ENCODE assay signal across 16 cellular contexts in genomic region chr6:14165091-14165490, GRCh38. TPM values are rescaled to one million over a fixed set of nuclear protein-coding genes. Genes with fewer than 3 reads are reported as not detected.
DNase-seq lines count a peak whose midpoint lies in the region; ATAC-seq and TF ChIP-seq lines count a peak whose summit lies in the region.
"Had no signal": no experiment of that assay in that cellular context is flagged by ENCODE, and none has a peak within 500 bp of the region (broad histone marks: within the 10 kb centered on the region; RNA-seq: fewer than 3 reads in every experiment).

No MANE protein-coding gene starts in this region.

- H3K27me3 Mint-ChIP-seq in activated CD4-positive, alpha-beta T cell treated with anti-CD3 and anti-CD28 coated beads for 36 hours = peaks cover 2% of the 10 kb centered on the region

- ATAC-seq in activated CD4-positive, alpha-beta T cell treated with anti-CD3 and anti-CD28 coated beads for 36 hours = no peak
- ATAC-seq: activated T-cell treated with anti-CD3 and anti-CD28 coated beads, Interleukin-2, amount 50 U/mL, for 4 hours; GM23338; K562 had no signal

- peak; percentile 89 for DNase-seq in GM03348 (ENCODE audit: low spot score)
- DNase-seq in RPMI7951 (ENCODE audit: low read depth) = peak; percentile 89
- DNase-seq in fibroblast of gingiva (ENCODE audit: low read depth) = peak; percentile 62
- peak; percentile 95 for DNase-seq in renal cortical epithelial cell (ENCODE audit: low read depth)
- no peak for DNase-seq in GM10266 (ENCODE audit: extremely low spot score)
- no peak for DNase-seq in activated CD4-positive, alpha-beta T cell treated with anti-CD3 and anti-CD28 coated beads for 36 hours
- DNase-seq in NCI-H526 treated with DMSO at 0.1 percent for 48 hours (lab: John Stamatoyannopoulos, UW) = no peak
- DNase-seq: activated T-cell treated with anti-CD3 and anti-CD28 coated beads, Interleukin-2, amount 50 U/mL, for 4 hours; CD4-positive, alpha-beta memory T cell; head of caudate nucleus; NCI-H524 treated with DMSO at 0.1 percent for 48 hours; RPMI8226; stimulated activated CD4-positive, alpha-beta T cell treated with anti-CD3 and anti-CD28 coated beads, Interleukin-1b, Interleukin-23, amount 100 ng/mL, for 48 hours; trophoblast cell had no signal

- H3K9me3 Mint-ChIP-seq in activated CD4-positive, alpha-beta T cell treated with anti-CD3 and anti-CD28 coated beads for 36 hours (ENCODE audit: low read depth) = peaks cover 17% of the 10 kb centered on the region

- CTCF ChIA-PET in activated CD4-positive, alpha-beta T cell treated with anti-CD3 and anti-CD28 coated beads for 36 hours (lab: Charles Lee) = interaction anchor here (0.7 kb wide), 1 partner anchor 1312 kb away, joined by 3 read pairs; no protein-coding TSS in a partner anchor

- H3K36me3 Mint-ChIP-seq in activated CD4-positive, alpha-beta T cell treated with anti-CD3 and anti-CD28 coated beads for 36 hours (ENCODE audit: low read depth) = no peaks in the 10 kb centered on the region

- intact Hi-C loops in activated CD4-positive, alpha-beta T cell treated with anti-CD3 and anti-CD28 coated beads for 36 hours (cut with DNase I, micrococcal nuclease) = no loop called here

- POLR2A ChIA-PET in activated CD4-positive, alpha-beta T cell treated with anti-CD3 and anti-CD28 coated beads for 36 hours (lab: Charles Lee) = interaction anchor here (0.8 kb wide), 1 partner anchor 30 kb away, joined by 3 read pairs; no protein-coding TSS in a partner anchor

- no peak overlapping the region for H3K27ac Mint-ChIP-seq in activated CD4-positive, alpha-beta T cell treated with anti-CD3 and anti-CD28 coated beads for 36 hours
- H3K27ac Mint-ChIP-seq: CD4-positive, alpha-beta memory T cell; GM23338 had no signal

- H3K4me1 Mint-ChIP-seq in activated CD4-positive, alpha-beta T cell treated with anti-CD3 and anti-CD28 coated beads for 36 hours = peaks cover 5% of the 10 kb centered on the region
- H3K4me1 Mint-ChIP-seq: CD4-positive, alpha-beta memory T cell had no signal

- H3K4me3 Mint-ChIP-seq in activated CD4-positive, alpha-beta T cell treated with anti-CD3 and anti-CD28 coated beads for 36 hours = no peak overlapping the region
- H3K4me3 Mint-ChIP-seq: activated T-cell treated with anti-CD3 and anti-CD28 coated beads, Interleukin-2, amount 50 U/mL, for 4 hours; CD4-positive, alpha-beta memory T cell; GM23338 had no signal

- no peak for TF ChIP-seq CTCF in GM10266 (IDR thresholded peaks at IDR 0.05; ENCODE audit: control insufficient read depth, insufficient read depth, low read depth, missing control alignments)

RNA-seq across cellular contexts. Expression of gene CD83, which starts 47.5 kb away (rescaled TPM):
- total RNA-seq in RPMI7951 (2014; rRNA removed; shearing (Covaris generic)) = 12.8 and 14.9 TPM in 2 replicates
- total RNA-seq in renal cortical epithelial cell = 5.4 and 11.3 TPM in 2 replicates
- total RNA-seq in activated CD4-positive, alpha-beta T cell treated with anti-CD3 and anti-CD28 coated beads for 36 hours = 10 to 100 TPM; 22.0 to 22.9 TPM

Comparison
In these comparisons a context has a peak if more than half of its experiments do, and no peak if none do; other contexts are left out.
1. DNase-seq: peak in GM03348 (single experiment), RPMI7951 (single experiment), fibroblast of gingiva (single experiment) and renal cortical epithelial cell (single experiment); none in GM10266 (single experiment), activated CD4-positive, alpha-beta T cell treated with anti-CD3 and anti-CD28 coated beads for 36 hours (single experiment) and NCI-H526 treated with DMSO at 0.1 percent for 48 hours (single experiment).